In the genomic region with DNA sequence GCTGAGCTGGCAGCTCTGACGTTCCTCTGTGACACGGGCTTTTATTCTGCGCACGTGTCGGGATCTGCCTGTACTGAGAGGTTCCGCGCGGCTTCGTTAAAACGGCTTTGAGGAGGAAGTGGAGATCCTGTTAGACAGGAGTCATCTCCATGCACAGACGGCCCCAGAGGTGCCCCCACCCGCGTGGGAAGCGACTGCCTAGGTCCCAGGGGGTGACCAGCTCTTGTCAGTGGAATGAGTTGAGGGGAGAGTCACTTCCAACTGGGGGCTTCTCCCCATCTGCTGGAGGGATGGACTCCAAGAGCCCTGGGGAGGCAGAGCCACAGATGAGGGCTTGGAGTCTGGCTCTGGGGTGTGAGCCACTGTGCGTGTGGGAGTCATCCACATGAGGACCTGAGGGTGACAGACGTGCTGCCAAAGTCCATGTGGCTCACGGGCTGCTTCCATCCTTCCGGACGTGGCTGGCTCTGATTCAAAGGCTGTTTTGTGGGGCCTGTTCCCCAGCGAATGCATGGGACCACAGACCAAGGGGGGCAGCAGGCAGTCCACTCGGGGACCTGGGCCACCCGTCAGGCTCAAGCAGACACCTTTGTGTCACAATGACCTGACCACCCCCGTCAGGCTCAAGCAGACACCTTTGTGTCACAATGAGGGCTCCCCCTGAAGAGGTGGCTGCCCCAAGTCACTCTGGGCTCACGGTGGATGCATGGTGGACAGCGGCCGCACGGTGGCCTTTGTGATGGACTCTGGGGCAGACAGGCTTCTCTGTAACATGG, we compare ENCODE assay signal across 8 cellular contexts. TPM values are rescaled to one million over a fixed set of nuclear protein-coding genes. Genes with fewer than 3 reads are reported as not detected.
A peak's percentile ranks its signal among the peaks of the same experiment; 100 is the strongest.
DNase-seq lines count a peak whose midpoint lies in the region; ATAC-seq, FAIRE-seq and TF ChIP-seq lines count a peak whose summit lies in the region.

No MANE protein-coding gene starts in this region.

- POLR2A ChIA-PET in A673 (lab: Charles Lee; ENCODE audit: low non-redundant PET) (no interaction called here), HEK293 (lab: Yijun Ruan, JAX) (interaction anchor here (1.3 kb wide), 1 partner anchor 27 kb away, joined by 5 read pairs; a partner anchor contains a TSS)

- H3K36me3 ChIP-seq in A673 (ENCODE audit: insufficient read depth, low read length, poor library complexity, severe bottlenecking) (peaks cover 30% of the 10 kb centered on the region), HEK293 (ENCODE audit: control insufficient read depth in 2 of 2, insufficient read depth in 1 of 2, low read length in 2 of 2) (peaks cover 0 to 32% of the 10 kb centered on the region in 2 experiments; a peak in 2 of 3 replicates), WERI-Rb-1 (peaks cover 31% of the 10 kb centered on the region), vagina (peaks cover 0 to 29% of the 10 kb centered on the region in 2 donors)

- DNase-seq in A673 (ENCODE audit: low spot score) (peak; percentile 53), WERI-Rb-1 (peak; percentile 47), epithelial cell of esophagus (ENCODE audit: low read depth) (peak; percentile 80), myocyte (ENCODE audit: low read depth) (peak; percentile 37), vagina (ENCODE audit: extremely low spot score in 2 of 2) (no peak), GM12892 (ENCODE audit: insufficient read length) (no peak)

- H3K27ac ChIP-seq in A673 (ENCODE audit: low read depth, low read length, poor library complexity, severe bottlenecking) (peak overlapping the region; percentile 13), HEK293 (ENCODE audit: extremely low read depth, low read depth, low read length) (no peak overlapping the region), WERI-Rb-1 (no peak overlapping the region), vagina (no peak overlapping the region)

- H3K27me3 ChIP-seq in A673 (replicated peaks; ENCODE audit: insufficient read depth, low read depth, low read length, poor library complexity), result no peaks in the 10 kb centered on the region
- no peaks in the 10 kb centered on the region for H3K27me3 ChIP-seq in WERI-Rb-1 (ENCODE audit: insufficient read depth, low read depth, severe bottlenecking)
- H3K27me3 ChIP-seq in vagina, result no peaks in the 10 kb centered on the region

- TF ChIP-seq CTCF in A673 (conservative IDR thresholded peaks at IDR 0.05; ENCODE audit: low read depth, low read length), result no peak
- TF ChIP-seq CTCF in HEK293 (tag by site-specific recombination; IDR thresholded peaks at IDR 0.05), result no peak
- no peak for TF ChIP-seq CTCF in WERI-Rb-1 (IDR thresholded peaks at IDR 0.05; ENCODE audit: low read depth, low read length)
- TF ChIP-seq CTCF in epithelial cell of esophagus (IDR thresholded peaks at IDR 0.05; ENCODE audit: insufficient read depth, low read depth, low read length, missing control alignments), result no peak
- no peak for TF ChIP-seq CTCF in vagina (IDR thresholded peaks at IDR 0.05)

- FAIRE-seq in GM12892 (lab: Jason Lieb, UNC), result no peak

- no peak for ATAC-seq in HG02642 (IDR thresholded peaks at IDR 0.05; ENCODE audit: poor library complexity, unreplicated experiment)

- peaks cover 10% of the 10 kb centered on the region for H3K4me1 ChIP-seq in A673 (ENCODE audit: insufficient read depth, low read length, poor library complexity, severe bottlenecking)
- H3K4me1 ChIP-seq in HEK293 (ENCODE audit: control insufficient read depth, insufficient read depth, low read length), result no peaks in the 10 kb centered on the region
- H3K4me1 ChIP-seq in vagina, result peaks cover 22% of the 10 kb centered on the region

- no peak for TF ChIP-seq POLR2A in vagina (IDR thresholded peaks at IDR 0.05)
- no peak for TF ChIP-seq POLR2A in GM12892 (IDR thresholded peaks at IDR 0.05; ENCODE audit: low read depth, low read length)

- intact Hi-C loops in A673 (cut with micrococcal nuclease; ENCODE audit: unreplicated experiment) (no loop called here), vagina (cut with DNase I) (no loop called here)

- CTCF ChIA-PET in A673 (lab: Charles Lee) (no interaction called here), HEK293 (lab: Yijun Ruan, JAX) (interaction anchor here (0.8 to 1.8 kb wide), 4 partner anchors 9 to 86 kb away, joined by 3 to 8 read pairs (median 3); no protein-coding TSS in a partner anchor)

- no TSS peak for BruUV-seq in A673 (replicated peaks; lab: Mats Ljungman, UMichigan)

- no peak overlapping the region for H3K4me3 ChIP-seq in A673 (ENCODE audit: low read depth, low read length, poor library complexity, severe bottlenecking)
- H3K4me3 ChIP-seq in HEK293 (ENCODE audit: low read depth, low read length), result no peak overlapping the region
- peak overlapping the region; percentile 32 for H3K4me3 ChIP-seq in WERI-Rb-1 (ENCODE audit: low read depth, low read length)
- H3K4me3 ChIP-seq in epithelial cell of esophagus (ENCODE audit: low read length), result no peak overlapping the region
- H3K4me3 ChIP-seq in vagina, result peak overlapping the region; percentile 36 to 43

- H3K9me3 ChIP-seq in A673 (ENCODE audit: low read depth, low read length, poor library complexity, severe bottlenecking) (no peaks in the 10 kb centered on the region), HEK293 (ENCODE audit: control insufficient read depth, insufficient read depth, low read depth, low read length) (no peaks in the 10 kb centered on the region), WERI-Rb-1 (ENCODE audit: severe bottlenecking) (no peaks in the 10 kb centered on the region), vagina (no peaks in the 10 kb centered on the region)

TF ChIP-seq in HEK293, 187 proteins besides CTCF, POLR2A, EP300 and RAD21:
- TF ChIP-seq IKZF3 (tag by site-specific recombination; IDR thresholded peaks at IDR 0.05) (no peak), GLIS2 (tag by site-specific recombination; IDR thresholded peaks at IDR 0.05) (0 out of 2 replicates have a peak, but pooled peaks have one; percentile 26)

RNA-seq across cellular contexts. Expression of a gene that starts 26.8 kb away (rescaled TPM):
- 216 and 217 TPM in 2 replicates for total RNA-seq in A673 (2021)
- total RNA-seq in myocyte, result 207 and 246 TPM in 2 replicates
- 370 TPM for polyA plus RNA-seq in myocyte (2012)
- 165 TPM for total RNA-seq in vagina
- polyA plus RNA-seq in GM12892 (2012; ENCODE audit: missing spikeins), result 28.2 TPM

RNA-seq across cellular contexts. Expression of a gene that starts 28.8 kb away (rescaled TPM):
- total RNA-seq in A673 (2021) (124 and 132 TPM in 2 replicates), myocyte (78.6 and 79.5 TPM in 2 replicates), vagina (70.0 TPM)
- 123 TPM for polyA plus RNA-seq in myocyte (2012)
- polyA plus RNA-seq in GM12892 (2012; ENCODE audit: missing spikeins), result 84.0 TPM

RNA-seq across cellular contexts. Expression of a gene that starts 45.1 kb away (rescaled TPM):
- total RNA-seq in A673 (2021) (204 and 212 TPM in 2 replicates), myocyte (98.0 and 99.8 TPM in 2 replicates), vagina (96.5 TPM)
- polyA plus RNA-seq in myocyte (2012), result 113 TPM
- polyA plus RNA-seq in GM12892 (2012; ENCODE audit: missing spikeins), result 45.9 TPM

Comparison
In these comparisons a context has a peak if more than half of its experiments do, and no peak if none do; other contexts are left out.
1. DNase-seq: peak in A673 (single experiment), WERI-Rb-1 (single experiment), epithelial cell of esophagus (single experiment) and myocyte (single experiment); none in vagina (0 of 2) and GM12892 (single experiment).
2. H3K4me3 ChIP-seq: peak in WERI-Rb-1 (single experiment) and vagina (2 of 2); none in A673 (single experiment), HEK293 (single experiment) and epithelial cell of esophagus (single experiment).